ENCODE assay signal across 17 cellular contexts in the genomic region with DNA sequence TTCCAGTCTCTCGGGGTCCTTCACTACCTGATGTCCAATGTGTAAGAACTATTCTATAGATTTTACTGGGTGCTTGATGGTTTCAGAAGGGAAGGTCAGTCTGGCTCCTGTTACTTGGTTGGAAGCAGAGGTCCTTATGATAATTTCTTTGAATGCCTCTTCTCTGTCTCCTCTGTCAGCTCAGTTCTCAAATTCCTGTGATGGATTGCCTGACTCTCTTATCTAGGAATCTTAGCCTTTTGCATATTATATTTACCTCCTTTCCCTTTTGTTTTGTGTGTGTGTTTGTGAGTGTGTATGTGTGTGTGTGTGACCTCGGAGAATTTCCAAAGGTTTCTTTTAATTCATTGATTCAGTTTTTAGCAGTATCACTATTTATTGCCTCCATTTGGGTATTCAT.
DNase-seq lines count a peak whose midpoint lies in the region; ATAC-seq, FAIRE-seq and TF ChIP-seq lines count a peak whose summit lies in the region.
"Had no signal": no experiment of that assay in that cellular context is flagged by ENCODE, and none has a peak within 500 bp of the region (broad histone marks: within the 10 kb centered on the region; RNA-seq: fewer than 3 reads in every experiment).

No MANE protein-coding gene starts in this region.

- peak overlapping the region; percentile 51 for H3K18ac ChIP-seq in IMR-90 (ENCODE audit: low read depth, low read length)

- H4K20me1 ChIP-seq in IMR-90 (ENCODE audit: insufficient read depth, low read length) (no peaks in the 10 kb centered on the region), astrocyte (ENCODE audit: insufficient read depth, low read length) (no peaks in the 10 kb centered on the region)

- ATAC-seq in IMR-90 (ENCODE audit: low read depth): no peak
- no peak for ATAC-seq in GM18505 (IDR thresholded peaks at IDR 0.05; ENCODE audit: unreplicated experiment)
- ATAC-seq: A549; CD8-positive, alpha-beta T cell had no signal

- H3K9me3 Mint-ChIP-seq in astrocyte (ENCODE audit: unreplicated experiment) (no peaks in the 10 kb centered on the region), nephron (no peaks in the 10 kb centered on the region)
- H3K9me3 Mint-ChIP-seq: CD8-positive, alpha-beta T cell had no signal

- peak overlapping the region; percentile 90 for H4K91ac ChIP-seq in IMR-90 (ENCODE audit: insufficient read depth, low read depth, low read length)

- DNase-seq in IMR-90 (no peak), astrocyte (ENCODE audit: low read depth) (no peak), NCI-H2227 (lab: John Stamatoyannopoulos, UW; ENCODE audit: unreplicated experiment) (no peak), kidney (no peak), esophagus squamous epithelium (lab: John Stamatoyannopoulos, UW) (no peak)
- DNase-seq: BE2C; CD8-positive, alpha-beta T cell; COR-L47; DND-41; GDM1 had no signal

- peak overlapping the region; percentile 79; the same call in 1 of the 2 replicates for H2AK5ac ChIP-seq in IMR-90 (ENCODE audit: low read depth, low read length)

- CTCF ChIA-PET in IMR-90 (lab: Yijun Ruan, JAX): no interaction called here

- peaks cover 57% of the 10 kb centered on the region for H3K9me1 ChIP-seq in IMR-90 (ENCODE audit: insufficient read depth, low read length)

- peak overlapping the region; percentile 87 for H3K4ac ChIP-seq in IMR-90 (ENCODE audit: low read depth, low read length)

- H3K9me3 ChIP-seq in IMR-90 (ENCODE audit: control insufficient read depth, insufficient read depth, low read length) (no peaks in the 10 kb centered on the region), astrocyte (ENCODE audit: insufficient read depth, low read depth, low read length) (no peaks in the 10 kb centered on the region), kidney (ENCODE audit: control insufficient read depth in 1 of 2, low read length in 2 of 2) (no peaks in the 10 kb centered on the region), esophagus squamous epithelium (no peaks in the 10 kb centered on the region)
- H3K9me3 ChIP-seq: A549, BE2C, HAP-1 had no signal

- H3K36me3 Mint-ChIP-seq in astrocyte (ENCODE audit: low read depth, unreplicated experiment) (peaks cover 2% of the 10 kb centered on the region), nephron (ENCODE audit: low read depth) (peaks cover 22% of the 10 kb centered on the region)
- H3K36me3 Mint-ChIP-seq: CD8-positive, alpha-beta T cell; IgD-negative memory B cell had no signal

- H4K5ac ChIP-seq in IMR-90 (ENCODE audit: low read depth, low read length): peak overlapping the region; percentile 59

- peak overlapping the region; percentile 92 for H2BK120ac ChIP-seq in IMR-90 (ENCODE audit: low read depth, low read length)

- H3K27me3 ChIP-seq in IMR-90 (ENCODE audit: control insufficient read depth, insufficient read depth, low read length) (no peaks in the 10 kb centered on the region), astrocyte (ENCODE audit: insufficient read depth, low read length) (no peaks in the 10 kb centered on the region), esophagus squamous epithelium (no peaks in the 10 kb centered on the region)
- H3K27me3 ChIP-seq: BE2C had no signal

- no peak for TF ChIP-seq CTCF in IMR-90 (conservative IDR thresholded peaks at IDR 0.05; ENCODE audit: low read depth, low read length)
- no peak for TF ChIP-seq CTCF in astrocyte (IDR thresholded peaks at IDR 0.05; ENCODE audit: insufficient read depth, low read depth, low read length)
- no peak for TF ChIP-seq CTCF in nephron (IDR thresholded peaks at IDR 0.05; ENCODE audit: unreplicated experiment in 3 of 3)
- TF ChIP-seq CTCF in kidney (IDR thresholded peaks at IDR 0.05; ENCODE audit: borderline replicate concordance, extremely low read depth, insufficient read depth): no peak
- TF ChIP-seq CTCF in esophagus squamous epithelium (IDR thresholded peaks at IDR 0.05): no peak

- dilution Hi-C loops in IMR-90 (cut with HindIII; ENCODE audit: low sequenced_read_pairs, unreplicated experiment): no loop called here

- peak overlapping the region; percentile 84 for H3K14ac ChIP-seq in IMR-90 (replicated peaks; ENCODE audit: low read depth, low read length)

- no peak for TF ChIP-seq RAD21 in IMR-90 (IDR thresholded peaks at IDR 0.05; ENCODE audit: low read length)

- peak overlapping the region; percentile 94 for H2BK20ac ChIP-seq in IMR-90 (ENCODE audit: low read depth, low read length)

- H3K36me3 ChIP-seq in IMR-90 (ENCODE audit: control insufficient read depth, insufficient read depth, low read length) (no peaks in the 10 kb centered on the region), astrocyte (ENCODE audit: insufficient read depth, low read length) (no peaks in the 10 kb centered on the region), kidney (ENCODE audit: control insufficient read depth in 1 of 2, insufficient read depth in 2 of 2, low read length in 2 of 2) (no peaks in the 10 kb centered on the region), esophagus squamous epithelium (no peaks in the 10 kb centered on the region)
- H3K36me3 ChIP-seq: BE2C, HAP-1 had no signal

- H3K4me3 ChIP-seq in IMR-90 (ENCODE audit: insufficient read depth, low read depth, low read length) (no peak overlapping the region), astrocyte (ENCODE audit: insufficient read depth, low read depth, low read length) (no peak overlapping the region), kidney (ENCODE audit: low read length in 2 of 2) (no peak overlapping the region), esophagus squamous epithelium (no peak overlapping the region)
- H3K4me3 ChIP-seq: A549, HAP-1 had no signal

- FAIRE-seq in astrocyte (lab: Jason Lieb, UNC) (peak; percentile 50), kidney (lab: Jason Lieb, UNC) (no peak)
- FAIRE-seq: A549, H1 had no signal

- in situ Hi-C loops in IMR-90 (cut with MboI; ENCODE audit: low sequenced_read_pairs): no loop called here

- BruUV-seq in IMR-90 (replicated peaks; lab: Mats Ljungman, UMichigan): no TSS peak

- H2BK15ac ChIP-seq in IMR-90 (ENCODE audit: low read depth, low read length): peak overlapping the region; percentile 76; the same call in 2 of the 3 replicates

- H3K4me3 Mint-ChIP-seq in astrocyte (ENCODE audit: unreplicated experiment): no peak overlapping the region
- H3K4me3 Mint-ChIP-seq in nephron: no peak overlapping the region
- H3K4me3 Mint-ChIP-seq: CD14-positive monocyte; CD8-positive, alpha-beta T cell; IgD-negative memory B cell had no signal

- no peak overlapping the region for H2AK9ac ChIP-seq in IMR-90 (replicated peaks; ENCODE audit: low read depth, low read length, poor library complexity)

- peaks cover 33 to 73% of the 10 kb centered on the region in 2 experiments; a peak in 3 of 4 replicates for H3K79me1 ChIP-seq in IMR-90 (ENCODE audit: low read depth in 1 of 2, low read length in 2 of 2)

- H3K4me2 ChIP-seq in IMR-90 (ENCODE audit: low read depth, low read length): no peak overlapping the region
- no peak overlapping the region for H3K4me2 ChIP-seq in astrocyte (ENCODE audit: low read length)
- H3K4me2 ChIP-seq: A549 had no signal

- H3K27me3 Mint-ChIP-seq in astrocyte (ENCODE audit: low read depth, unreplicated experiment) (no peaks in the 10 kb centered on the region), nephron (ENCODE audit: low read depth) (peaks cover 4% of the 10 kb centered on the region)

- H3K27ac Mint-ChIP-seq in astrocyte (ENCODE audit: unreplicated experiment) (no peak overlapping the region), nephron (peak overlapping the region; percentile 6 to 75 (median 8))
- H3K27ac Mint-ChIP-seq: CD8-positive, alpha-beta T cell; IgD-negative memory B cell had no signal

- H3K4me1 Mint-ChIP-seq in astrocyte (ENCODE audit: low read depth, unreplicated experiment) (peaks cover 70% of the 10 kb centered on the region), nephron (peaks cover 77% of the 10 kb centered on the region)
- H3K4me1 Mint-ChIP-seq: IgD-negative memory B cell had no signal

- H3K79me2 ChIP-seq in astrocyte (ENCODE audit: insufficient read depth, low read length): no peaks in the 10 kb centered on the region

- H3K4me1 ChIP-seq in IMR-90 (ENCODE audit: control insufficient read depth, insufficient read depth, low read length): peaks cover 54% of the 10 kb centered on the region
- peaks cover 42% of the 10 kb centered on the region for H3K4me1 ChIP-seq in astrocyte (ENCODE audit: insufficient read depth, low read length)
- peaks cover 10 to 24% of the 10 kb centered on the region in 2 donors for H3K4me1 ChIP-seq in kidney (ENCODE audit: control insufficient read depth in 1 of 2, insufficient read depth in 1 of 2, low read depth in 1 of 2, low read length in 2 of 2)
- peaks cover 0 to 19% (median 10%) of the 10 kb centered on the region in 3 donors for H3K4me1 ChIP-seq in esophagus squamous epithelium
- H3K4me1 ChIP-seq: BE2C, HAP-1 had no signal

- H3K56ac ChIP-seq in IMR-90 (ENCODE audit: extremely low read depth, insufficient read depth, low read length): peak overlapping the region; percentile 41; the same call in 1 of the 2 replicates

- H3K9ac ChIP-seq in IMR-90 (ENCODE audit: low read depth, low read length): no peak overlapping the region
- H3K9ac ChIP-seq in astrocyte (ENCODE audit: low read length): no peak overlapping the region
- H3K9ac ChIP-seq in kidney (ENCODE audit: low read length in 2 of 2): no peak overlapping the region

- TF ChIP-seq POLR2A in IMR-90 (IDR thresholded peaks at IDR 0.05; ENCODE audit: low read depth, low read length) (no peak), GM18505 (IDR thresholded peaks at IDR 0.05; ENCODE audit: borderline replicate concordance, extremely low read depth, insufficient read depth, insufficient read length) (no peak), esophagus squamous epithelium (IDR thresholded peaks at IDR 0.05) (no peak)

- H2AFZ ChIP-seq in IMR-90 (replicated peaks; ENCODE audit: low read length, poor library complexity) (no peak overlapping the region), astrocyte (ENCODE audit: low read depth, low read length) (no peak overlapping the region)

- H3K23ac ChIP-seq in IMR-90 (ENCODE audit: low read depth, low read length): peak overlapping the region; percentile 54; the same call in 1 of the 2 replicates

- intact Hi-C loops in IMR-90 (cut with micrococcal nuclease): no loop called here
- intact Hi-C loops in kidney (cut with DNase I): no loop called here
- intact Hi-C loops in esophagus squamous epithelium (cut with DNase I): no loop called here

- H2BK5ac ChIP-seq in IMR-90 (ENCODE audit: low read depth, low read length, poor library complexity, severe bottlenecking): peak overlapping the region; percentile 74

- POLR2A ChIA-PET in IMR-90 (lab: Charles Lee; ENCODE audit: unreplicated experiment): no interaction called here

- peak overlapping the region; percentile 62 to 99 for H4K8ac ChIP-seq in IMR-90 (ENCODE audit: low read depth in 2 of 2, low read length in 2 of 2)

- H3K27ac ChIP-seq in IMR-90 (ENCODE audit: insufficient read depth, low read length) (peak overlapping the region; percentile 14; the same call in 1 of the 2 replicates), astrocyte (ENCODE audit: low read depth, low read length) (no peak overlapping the region), kidney (ENCODE audit: low read depth in 2 of 2, low read length in 2 of 2) (no peak overlapping the region), esophagus squamous epithelium (peak overlapping the region in 2 of 4 donors; percentile 9 to 28)

- WGBS in IMR-90 (ENCODE audit: extremely low coverage in 2 of 2, insufficient read length in 1 of 2), 2 experiments: no CpG with 5 or more reads among the region's 2 CpGs
- 78 to 83% methylated on average over 2 of the region's 2 CpGs for WGBS in esophagus squamous epithelium, 2 donors
